8 cellular contexts compared by ENCODE assay signal in the genomic region with DNA sequence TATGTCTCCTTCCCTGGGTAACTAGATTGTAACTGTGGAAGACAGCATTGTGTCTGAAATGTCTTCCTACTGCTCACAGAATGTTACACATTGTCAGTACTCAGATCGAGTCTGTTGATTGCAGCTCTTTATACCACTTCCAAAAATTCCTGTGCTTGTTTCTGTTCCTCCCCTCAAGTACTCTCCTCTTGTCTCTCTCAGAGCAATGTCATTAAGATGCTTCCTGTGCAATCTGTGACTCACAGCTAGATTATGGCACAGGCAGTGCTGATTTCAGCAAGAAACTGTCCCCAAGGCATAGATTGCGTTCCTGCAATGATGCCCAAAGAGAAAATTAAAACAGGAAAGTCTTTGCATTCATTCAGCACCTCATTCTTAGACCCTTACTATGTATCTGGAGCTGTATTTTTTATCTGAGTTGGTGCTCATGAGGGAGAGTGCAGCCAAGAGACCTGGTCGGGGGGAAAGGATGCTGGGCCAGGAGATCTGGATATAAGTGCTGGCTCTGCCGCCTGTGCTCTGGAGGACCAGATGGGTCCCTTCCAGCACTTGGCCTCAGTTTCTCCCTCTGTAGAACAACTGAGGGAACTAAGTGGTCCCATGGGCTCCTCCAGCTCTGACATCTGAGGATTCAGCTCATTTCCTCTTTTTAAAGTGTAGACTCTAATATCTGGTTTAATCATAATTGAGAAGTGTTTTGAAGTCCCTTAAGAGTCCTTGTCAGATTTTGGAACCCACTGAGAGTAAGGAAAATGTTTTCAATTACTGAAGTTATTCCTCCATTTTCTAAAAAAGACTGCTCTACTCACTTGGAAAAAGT. TPM values are rescaled to one million over a fixed set of nuclear protein-coding genes. Genes with fewer than 3 reads are reported as not detected.
DNase-seq lines count a peak whose midpoint lies in the region; TF ChIP-seq lines count a peak whose summit lies in the region.

No MANE protein-coding gene starts in this region.

- DNase-seq in CD1c-positive myeloid dendritic cell (ENCODE audit: extremely low spot score) (peak; percentile 78), MV-4-11 (lab: John Stamatoyannopoulos, UW) (peak; percentile 95), chondrocyte (ENCODE audit: low spot score) (no peak), NCI-H1092 (lab: John Stamatoyannopoulos, UW) (no peak), GM13976 (ENCODE audit: low spot score) (no peak), amniotic stem cell (lab: John Stamatoyannopoulos, UW) (no peak)
- no peak for DNase-seq in activated naive CD4-positive, alpha-beta T cell treated with anti-CD3 and anti-CD28 coated beads, Interleukin-2, amount 50 U/mL, for 16 hours

- H3K27me3 Mint-ChIP-seq in chondrocyte (ENCODE audit: low read depth) = no peaks in the 10 kb centered on the region
- H3K27me3 Mint-ChIP-seq in nephron (ENCODE audit: low read depth) = no peaks in the 10 kb centered on the region

- TF ChIP-seq CTCF in chondrocyte (IDR thresholded peaks at IDR 0.05) (no peak), nephron (IDR thresholded peaks at IDR 0.05; ENCODE audit: unreplicated experiment in 3 of 3) (no peak), GM13976 (IDR thresholded peaks at IDR 0.05; ENCODE audit: borderline replicate concordance, control extremely low read depth, extremely low read depth, insufficient read depth, missing control alignments) (no peak)

- H3K4me3 Mint-ChIP-seq in chondrocyte (ENCODE audit: unreplicated experiment) = no peak overlapping the region
- no peak overlapping the region for H3K4me3 Mint-ChIP-seq in nephron

- H3K27ac Mint-ChIP-seq in chondrocyte (ENCODE audit: unreplicated experiment) (peak overlapping the region; percentile 81), nephron (peak overlapping the region in 2 of 3 experiments; percentile 14 to 19)

- H3K4me1 Mint-ChIP-seq in chondrocyte (ENCODE audit: low read depth) (peaks cover 19% of the 10 kb centered on the region), nephron (peaks cover 15% of the 10 kb centered on the region)

- H3K9me3 Mint-ChIP-seq in chondrocyte (ENCODE audit: low read depth) (no peaks in the 10 kb centered on the region), nephron (no peaks in the 10 kb centered on the region)

- in situ Hi-C loops in GM13976 (cut with MboI; ENCODE audit: low sequenced_read_pairs, unreplicated experiment) = no loop called here

- H3K36me3 Mint-ChIP-seq in chondrocyte (ENCODE audit: low read depth) (no peaks in the 10 kb centered on the region), nephron (ENCODE audit: low read depth) (no peaks in the 10 kb centered on the region)

RNA-seq across cellular contexts. Expression of a gene that starts 40.8 kb away (rescaled TPM):
- 31.2 to 41.8 TPM (median 34.5 TPM) in 3 replicates for total RNA-seq in chondrocyte

RNA-seq across cellular contexts. Expression of a gene that starts 54.9 kb away (rescaled TPM):
- total RNA-seq in chondrocyte = 62.1 to 64.2 TPM (median 63.8 TPM) in 3 replicates

Comparison
In these comparisons a context has a peak if more than half of its experiments do, and no peak if none do; other contexts are left out.
1. DNase-seq: peak in CD1c-positive myeloid dendritic cell (single experiment) and MV-4-11 (single experiment); none in chondrocyte (single experiment), NCI-H1092 (single experiment), GM13976 (single experiment), activated naive CD4-positive, alpha-beta T cell treated with anti-CD3 and anti-CD28 coated beads, Interleukin-2, amount 50 U/mL, for 16 hours (single experiment) and amniotic stem cell (single experiment).